ENCODE assay signal across 8 cellular contexts in the genomic region with DNA sequence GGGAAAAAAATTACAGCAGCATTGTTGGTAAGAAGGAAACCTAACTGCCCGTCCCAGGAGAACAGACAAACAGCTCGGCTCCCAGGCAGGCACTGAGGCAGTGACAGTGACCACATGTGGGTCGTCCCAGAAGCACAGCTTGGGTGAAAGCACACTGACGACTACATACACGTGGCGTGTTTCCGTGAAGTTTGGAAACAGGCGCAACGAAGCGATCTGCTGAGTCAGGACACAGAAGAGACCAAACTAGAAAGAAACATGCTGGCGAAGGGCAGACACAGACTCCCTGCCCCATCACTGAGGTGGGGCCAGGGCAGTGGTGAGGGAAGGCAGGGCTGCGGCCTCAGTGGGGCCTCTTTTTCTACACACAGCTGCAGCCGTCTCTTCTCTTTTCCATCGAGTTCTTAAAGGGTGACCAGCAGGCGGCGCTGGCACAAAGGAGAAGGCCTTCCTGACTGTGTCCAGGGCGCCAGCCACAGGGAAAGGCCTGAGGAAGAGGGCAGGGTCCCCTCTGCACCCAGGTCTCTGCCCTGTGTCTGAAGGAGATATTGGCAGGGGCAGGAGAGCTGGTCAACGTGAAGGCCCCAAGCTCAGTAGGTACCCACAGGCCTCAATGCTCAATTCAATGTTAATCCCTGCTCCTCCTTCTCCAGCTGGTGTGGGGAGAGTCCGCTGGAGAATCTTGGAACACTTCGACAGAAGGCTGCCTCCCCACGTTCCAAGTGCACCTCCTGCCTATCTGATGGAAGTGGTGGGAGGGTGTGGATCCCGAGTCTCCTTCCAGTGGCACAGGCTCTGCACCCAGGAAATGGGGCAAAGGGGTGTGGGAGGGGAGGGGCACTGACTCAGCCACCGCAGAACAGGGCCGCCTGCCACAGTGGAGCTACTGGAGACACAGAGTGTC. TPM values are rescaled to one million over a fixed set of nuclear protein-coding genes. Genes with fewer than 3 reads are reported as not detected.
A peak's percentile ranks its signal among the peaks of the same experiment; 100 is the strongest.
DNase-seq lines count a peak whose midpoint lies in the region; ATAC-seq and TF ChIP-seq lines count a peak whose summit lies in the region.

No MANE protein-coding gene starts in this region.

- H3K27ac ChIP-seq in brain microvascular endothelial cell (no peak overlapping the region), sigmoid colon (peak overlapping the region in 3 of 4 donors; percentile 9 to 35 (median 23))

- in situ Hi-C loops in brain microvascular endothelial cell (cut with HindIII; ENCODE audit: low pct_ligation_motif_present, low sequenced_read_pairs), result no loop called here

- no peak for TF ChIP-seq POLR2A in sigmoid colon (IDR thresholded peaks at IDR 0.05)

- H3K27me3 ChIP-seq in MG63, result no peaks in the 10 kb centered on the region
- H3K27me3 ChIP-seq in brain microvascular endothelial cell (replicated peaks), result no peaks in the 10 kb centered on the region
- H3K27me3 ChIP-seq in sigmoid colon, result no peaks in the 10 kb centered on the region

- no peak for TF ChIP-seq EP300 in sigmoid colon (IDR thresholded peaks at IDR 0.05)

- WGBS in sigmoid colon, 2 donors, result 49 to 65% methylated on average over 24 of the region's 24 CpGs

- ATAC-seq in GM19023 (IDR thresholded peaks at IDR 0.05; ENCODE audit: unreplicated experiment), result no peak
- no peak for ATAC-seq in GM21367 (IDR thresholded peaks at IDR 0.05; ENCODE audit: unreplicated experiment)

- intact Hi-C loops in sigmoid colon (cut with DNase I), result loop anchor here (1.0 to 2.0 kb wide), 2 partner anchors 54 to 180 kb away; no protein-coding TSS in a partner anchor

- DNase-seq in ELR (ENCODE audit: low read depth), result peak; percentile 86
- DNase-seq in MG63, result peak; percentile 49
- peak; percentile 35 for DNase-seq in SW480 (ENCODE audit: low spot score)
- DNase-seq in brain microvascular endothelial cell, result peak; percentile 63
- peak in 48 of 51 donors; percentile 20 to 90 (median 61) for DNase-seq in hypothalamus (lab: John Stamatoyannopoulos, UW)
- DNase-seq in sigmoid colon, result peak; percentile 90

- peaks cover 0 to 14% (median 8%) of the 10 kb centered on the region in 4 donors for H3K4me1 ChIP-seq in sigmoid colon

- H3K4me3 ChIP-seq in MG63, result no peak overlapping the region
- H3K4me3 ChIP-seq in brain microvascular endothelial cell (ENCODE audit: low read depth, low read length), result no peak overlapping the region
- H3K4me3 ChIP-seq in sigmoid colon, result no peak overlapping the region

- TF ChIP-seq CTCF in brain microvascular endothelial cell (IDR thresholded peaks at IDR 0.05; ENCODE audit: low read depth, low read length, missing control alignments) (peak; percentile 84), sigmoid colon (IDR thresholded peaks at IDR 0.05) (peak; percentile 74 to 90 (median 77))

- H3K36me3 ChIP-seq in MG63 (peaks cover 70% of the 10 kb centered on the region), brain microvascular endothelial cell (replicated peaks) (peaks cover 64% of the 10 kb centered on the region), sigmoid colon (peaks cover 20 to 91% (median 58%) of the 10 kb centered on the region in 4 donors)

- H3K9me3 ChIP-seq in MG63 (no peaks in the 10 kb centered on the region), sigmoid colon (no peaks in the 10 kb centered on the region)

RNA-seq across cellular contexts. Expression of gene CARS1, which starts 19.9 kb away (rescaled TPM):
- total RNA-seq in MG63 (2014; rRNA removed; shearing (Covaris generic); ENCODE audit: low replicate concordance), result 48.5 and 57.2 TPM in 2 replicates
- 10 to 100 TPM; 34.6 to 49.0 (median 39.6) TPM for total RNA-seq in sigmoid colon
- 10 to 100 TPM; 21.0 to 57.1 (median 35.4) TPM for polyA plus RNA-seq in sigmoid colon

RNA-seq across cellular contexts. Expression of gene NAP1L4, which starts 45.2 kb away (rescaled TPM):
- total RNA-seq in MG63 (2014; rRNA removed; shearing (Covaris generic); ENCODE audit: low replicate concordance), result 98.0 and 116 TPM in 2 replicates
- 100 to 1,000 TPM in 2 of 4 donors, 10 to 100 TPM in 2; 88.2 to 102 (median 95.4) TPM for total RNA-seq in sigmoid colon
- 10 to 100 TPM; 55.9 to 94.8 (median 61.3) TPM for polyA plus RNA-seq in sigmoid colon

Comparison
In these comparisons a context has a peak if more than half of its experiments do, and no peak if none do; other contexts are left out.
1. DNase-seq: peak in every context shown above with its lines; median percentile 90 in sigmoid colon; 86 in ELR; 63 in brain microvascular endothelial cell; 61 in hypothalamus; 49 in MG63; 35 in SW480.